Comparison of ENCODE assay signal across 23 cellular contexts in the genomic region with DNA sequence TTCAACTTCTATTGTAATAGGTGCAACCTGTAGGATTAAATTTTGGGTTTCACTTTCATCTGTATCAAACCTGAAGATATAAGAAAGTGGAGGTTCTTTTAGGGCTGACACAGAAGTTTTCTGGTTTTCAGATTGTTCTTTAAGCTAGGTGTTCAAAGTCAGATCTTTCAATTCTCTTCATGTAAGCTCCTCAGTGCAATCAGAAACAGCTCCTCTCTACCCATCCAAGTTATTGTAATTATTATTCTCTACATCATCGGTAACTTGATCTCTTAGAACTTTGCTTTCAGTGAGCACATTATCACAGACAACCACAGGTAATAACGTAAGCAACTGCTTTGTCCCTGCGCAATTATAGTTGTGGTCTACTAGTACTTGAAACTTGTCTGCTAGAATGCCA.
"Had no signal": no experiment of that assay in that cellular context is flagged by ENCODE, and none has a peak within 500 bp of the region (broad histone marks: within the 10 kb centered on the region; RNA-seq: fewer than 3 reads in every experiment).

No MANE protein-coding gene starts in this region.

- H3K4me1 Mint-ChIP-seq: naive thymus-derived CD4-positive, alpha-beta T cell; stimulated activated memory B cell treated with anti-CD40 and anti-IgM and Interleukin-4, amounts not matched to agents 10 μg/mL and 1 μg/mL and 100 μg/mL, for 72 hours; stimulated activated naive CD8-positive, alpha-beta T cell treated with anti-CD3 and anti-CD28 coated beads, Interleukin-15, amount 100 ng/mL, for 72 hours had no signal

- H3K36me3 Mint-ChIP-seq: naive thymus-derived CD4-positive, alpha-beta T cell; natural killer cell treated with Interleukin-12 subunit alpha and Interleukin-12 subunit beta and Interleukin-15 and Interleukin-18, amount 100 ng/mL, for 72 hours; stimulated activated memory B cell treated with anti-CD40 and anti-IgM and Interleukin-4, amounts not matched to agents 10 μg/mL and 1 μg/mL and 100 μg/mL, for 72 hours; type B pancreatic cell had no signal

- ATAC-seq: mucosa of descending colon; naive thymus-derived CD4-positive, alpha-beta T cell; natural killer cell treated with Interleukin-12 subunit alpha and Interleukin-12 subunit beta and Interleukin-15 and Interleukin-18, amount 100 ng/mL, for 72 hours; right lobe of liver; stimulated activated memory B cell treated with anti-CD40 and anti-IgM and Interleukin-4, amounts not matched to agents 10 μg/mL and 1 μg/mL and 100 μg/mL, for 72 hours; stimulated activated naive CD8-positive, alpha-beta T cell treated with anti-CD3 and anti-CD28 coated beads, Interleukin-15, amount 100 ng/mL, for 72 hours had no signal

- H3K9me3 ChIP-seq: mucosa of descending colon, ovary, right lobe of liver, tibial nerve, vagina had no signal

- H3K36me3 ChIP-seq: left ventricle myocardium inferior, ovary, right atrium auricular region, right lobe of liver, tibial nerve, vagina had no signal

- H3K27ac ChIP-seq: left ventricle myocardium inferior, ovary, right atrium auricular region, right lobe of liver, tibial nerve, vagina had no signal

- H3K27ac Mint-ChIP-seq: natural killer cell treated with Interleukin-12 subunit alpha and Interleukin-12 subunit beta and Interleukin-15 and Interleukin-18, amount 100 ng/mL, for 72 hours; progenitor cell of endocrine pancreas; stimulated activated memory B cell treated with anti-CD40 and anti-IgM and Interleukin-4, amounts not matched to agents 10 μg/mL and 1 μg/mL and 100 μg/mL, for 72 hours; stimulated activated naive CD8-positive, alpha-beta T cell treated with anti-CD3 and anti-CD28 coated beads, Interleukin-15, amount 100 ng/mL, for 72 hours; type B pancreatic cell had no signal

- H3K4me3 ChIP-seq: left ventricle myocardium inferior, lung, mucosa of descending colon, ovary, right atrium auricular region, right lobe of liver, smooth muscle cell, tibial nerve, vagina had no signal

- H3K27me3 Mint-ChIP-seq: naive thymus-derived CD4-positive, alpha-beta T cell; natural killer cell treated with Interleukin-12 subunit alpha and Interleukin-12 subunit beta and Interleukin-15 and Interleukin-18, amount 100 ng/mL, for 72 hours; progenitor cell of endocrine pancreas; stimulated activated memory B cell treated with anti-CD40 and anti-IgM and Interleukin-4, amounts not matched to agents 10 μg/mL and 1 μg/mL and 100 μg/mL, for 72 hours; stimulated activated naive CD8-positive, alpha-beta T cell treated with anti-CD3 and anti-CD28 coated beads, Interleukin-15, amount 100 ng/mL, for 72 hours; type B pancreatic cell had no signal

- H3K27me3 ChIP-seq: ovary, right atrium auricular region, right lobe of liver, tibial nerve, vagina had no signal

- H3K4me3 Mint-ChIP-seq: naive thymus-derived CD4-positive, alpha-beta T cell; natural killer cell treated with Interleukin-12 subunit alpha and Interleukin-12 subunit beta and Interleukin-15 and Interleukin-18, amount 100 ng/mL, for 72 hours; stimulated activated memory B cell treated with anti-CD40 and anti-IgM and Interleukin-4, amounts not matched to agents 10 μg/mL and 1 μg/mL and 100 μg/mL, for 72 hours; stimulated activated naive CD8-positive, alpha-beta T cell treated with anti-CD3 and anti-CD28 coated beads, Interleukin-15, amount 100 ng/mL, for 72 hours; type B pancreatic cell had no signal

- DNase-seq: islet precursor cell; left ventricle myocardium inferior; midbrain; mucosa of descending colon; naive thymus-derived CD4-positive, alpha-beta T cell; ovary; stimulated activated CD4-positive, alpha-beta T cell treated with anti-CD3 and anti-CD28 coated beads, Interleukin-1b, Interleukin-23, amount 100 ng/mL, for 48 hours; stimulated activated CD4-positive, alpha-beta T cell treated with anti-CD3 and anti-CD28 coated beads, Interleukin-2, amount 100 ng/mL, for 48 hours; stimulated activated CD4-positive, alpha-beta T cell treated with anti-CD3 and anti-CD28 coated beads, Interleukin-4, amount 100 ng/mL, for 4 hours; stimulated activated CD8-positive, alpha-beta memory T cell treated with anti-CD3 and anti-CD28 coated beads, Interleukin-4, amount 100 ng/mL, for 48 hours; stimulated activated naive CD4-positive, alpha-beta T cell treated with Interleukin-2 at 50 U/mL for 16 hours; stimulated activated naive CD8-positive, alpha-beta T cell treated with anti-CD3 and anti-CD28 coated beads, Interleukin-15, amount 100 ng/mL, for 72 hours; substantia nigra had no signal

- H3K9me3 Mint-ChIP-seq: natural killer cell treated with Interleukin-12 subunit alpha and Interleukin-12 subunit beta and Interleukin-15 and Interleukin-18, amount 100 ng/mL, for 72 hours; stimulated activated memory B cell treated with anti-CD40 and anti-IgM and Interleukin-4, amounts not matched to agents 10 μg/mL and 1 μg/mL and 100 μg/mL, for 72 hours; stimulated activated naive CD8-positive, alpha-beta T cell treated with anti-CD3 and anti-CD28 coated beads, Interleukin-15, amount 100 ng/mL, for 72 hours; type B pancreatic cell had no signal

- H3K4me2 ChIP-seq: smooth muscle cell had no signal

- H3K4me1 ChIP-seq: left ventricle myocardium inferior, right atrium auricular region, tibial nerve, vagina had no signal
